9 cellular contexts compared by ENCODE assay signal in genomic region chr16:50354629-50355456, GRCh38. TPM values are rescaled to one million over a fixed set of nuclear protein-coding genes. Genes with fewer than 3 reads are reported as not detected.
DNase-seq lines count a peak whose midpoint lies in the region; ATAC-seq and TF ChIP-seq lines count a peak whose summit lies in the region.
"Had no signal": no experiment of that assay in that cellular context is flagged by ENCODE, and none has a peak within 500 bp of the region (broad histone marks: within the 10 kb centered on the region; RNA-seq: fewer than 3 reads in every experiment).

No MANE protein-coding gene starts in this region.

- intact Hi-C loops in OCI-LY7 (cut with micrococcal nuclease; ENCODE audit: unreplicated experiment) (loop anchor here (1.0 to 5.0 kb wide), 2 partner anchors 90 to 143 kb away; no protein-coding TSS in a partner anchor), thyroid gland (cut with DNase I) (loop anchor here (10.0 kb wide), 1 partner anchor 140 kb away; no protein-coding TSS in a partner anchor)

- H3K4me3 ChIP-seq in OCI-LY7 (ENCODE audit: low read depth, low read length, poor library complexity, severe bottlenecking) (no peak overlapping the region), fibroblast of lung (replicated peaks in 1 of 4; ENCODE audit: control extremely low read depth in 1 of 4, insufficient read depth in 1 of 4, low read depth in 3 of 4, low read length in 4 of 4) (no peak overlapping the region), thyroid gland (replicated peaks in 1 of 3) (no peak overlapping the region)

- no peak for ATAC-seq in omental fat pad (ENCODE audit: low FRiP score)

- peaks cover 32% of the 10 kb centered on the region; the same call in 1 of the 2 replicates for H3K79me2 ChIP-seq in OCI-LY7 (ENCODE audit: insufficient read depth, low read depth, low read length)
- peaks cover 2% of the 10 kb centered on the region for H3K79me2 ChIP-seq in fibroblast of lung (ENCODE audit: control insufficient read depth, insufficient read depth, low read length)

- H2AFZ ChIP-seq in OCI-LY7 (ENCODE audit: low read length), result no peak overlapping the region
- H2AFZ ChIP-seq in fibroblast of lung (ENCODE audit: low read length), result no peak overlapping the region

- POLR2A ChIA-PET in OCI-LY7 (lab: Charles Lee), result interaction anchor here (0.5 to 1.1 kb wide), 4 partner anchors 9 to 179 kb away, joined by 3 to 4 read pairs (median 3); no protein-coding TSS in a partner anchor

- H3K9me2 ChIP-seq in OCI-LY7 (ENCODE audit: insufficient read depth, low read length), result no peaks in the 10 kb centered on the region

- no peak overlapping the region for H3K9ac ChIP-seq in fibroblast of lung (ENCODE audit: insufficient read depth, low read length)

- H3K27ac ChIP-seq in OCI-LY7 (ENCODE audit: low read depth, low read length, poor library complexity, severe bottlenecking) (no peak overlapping the region), fibroblast of lung (ENCODE audit: insufficient read depth, low read length) (no peak overlapping the region), thyroid gland (no peak overlapping the region)

- TF ChIP-seq CTCF in OCI-LY7 (conservative IDR thresholded peaks at IDR 0.05; ENCODE audit: low read length), result peak; percentile 94
- peak; percentile 33 to 57 for TF ChIP-seq CTCF in fibroblast of lung (conservative IDR thresholded peaks at IDR 0.05 in 1 of 2, IDR thresholded peaks at IDR 0.05 in 1 of 2; ENCODE audit: low read depth in 1 of 2, low read length in 2 of 2)
- peak in 4 of 6 experiments; percentile 37 to 65 (median 58) for TF ChIP-seq CTCF in thyroid gland (IDR thresholded peaks at IDR 0.05)
- TF ChIP-seq CTCF in omental fat pad (IDR thresholded peaks at IDR 0.05), result no peak

- H3K4me1 ChIP-seq in OCI-LY7 (ENCODE audit: insufficient read depth, low read length, poor library complexity, severe bottlenecking), result no peaks in the 10 kb centered on the region
- H3K4me1 ChIP-seq in fibroblast of lung (ENCODE audit: control insufficient read depth, extremely low read depth, insufficient read depth, low read length), result no peaks in the 10 kb centered on the region
- peaks cover 0 to 3% of the 10 kb centered on the region in 2 donors for H3K4me1 ChIP-seq in thyroid gland

- CTCF ChIA-PET in OCI-LY7 (lab: Charles Lee; ENCODE audit: unreplicated experiment), result no interaction called here

- H3K4me2 ChIP-seq in OCI-LY7 (ENCODE audit: low read length), result no peak overlapping the region
- H3K4me2 ChIP-seq in fibroblast of lung (ENCODE audit: extremely low read depth, insufficient read depth, low read length), result no peak overlapping the region

- H4K20me1 ChIP-seq in OCI-LY7 (ENCODE audit: insufficient read depth, low read length) (peaks cover 9% of the 10 kb centered on the region), fibroblast of lung (ENCODE audit: control insufficient read depth, extremely low read depth, insufficient read depth, low read length) (no peaks in the 10 kb centered on the region)

- H3K36me3 ChIP-seq in OCI-LY7 (ENCODE audit: insufficient read depth, low read length), result peaks cover 96% of the 10 kb centered on the region
- peaks cover 7% of the 10 kb centered on the region for H3K36me3 ChIP-seq in fibroblast of lung (ENCODE audit: control insufficient read depth, insufficient read depth, low read length)
- H3K36me3 ChIP-seq in thyroid gland, result peaks cover 0 to 12% of the 10 kb centered on the region in 2 donors

- no peak for TF ChIP-seq POLR2A in thyroid gland (IDR thresholded peaks at IDR 0.05)

- no peaks in the 10 kb centered on the region for H3K9me3 ChIP-seq in OCI-LY7 (ENCODE audit: low read length)
- H3K9me3 ChIP-seq in fibroblast of lung (ENCODE audit: control insufficient read depth, insufficient read depth, low read depth, low read length), result no peaks in the 10 kb centered on the region
- H3K9me3 ChIP-seq in thyroid gland, result no peaks in the 10 kb centered on the region

- H3K27me3 ChIP-seq in fibroblast of lung (ENCODE audit: control insufficient read depth, insufficient read depth, low read length), result no peaks in the 10 kb centered on the region
- H3K27me3 ChIP-seq in thyroid gland, result no peaks in the 10 kb centered on the region

- WGBS in thyroid gland, 2 donors, result 76% methylated on average over 11 of the region's 11 CpGs

- DNase-seq in SKM-1 treated with dmso at 0.1 percent for 144 hours (lab: John Stamatoyannopoulos, UW; ENCODE audit: unreplicated experiment), result peak; percentile 14
- DNase-seq in SKM-1 (lab: John Stamatoyannopoulos, UW; ENCODE audit: unreplicated experiment), result no peak
- DNase-seq in OCI-LY7 (ENCODE audit: low spot score), result peak; percentile 56
- peak in 1 of 2 donors; percentile 53 for DNase-seq in fibroblast of lung (ENCODE audit: low read depth in 2 of 2)
- DNase-seq in thyroid gland, result no peak
- no peak for DNase-seq in NCI-H345 (lab: John Stamatoyannopoulos, UW)
- DNase-seq in omental fat pad (ENCODE audit: low spot score), result no peak
- no peak for DNase-seq in A172 (ENCODE audit: low spot score)
- DNase-seq: GDM1 had no signal

- no TSS peak for BruUV-seq in OCI-LY7 (replicated peaks; lab: Mats Ljungman, UMichigan)

RNA-seq across cellular contexts. Expression of gene BRD7, which starts 13.9 kb away (rescaled TPM):
- 78.5 and 90.0 TPM in 2 replicates for total RNA-seq in OCI-LY7 (2014; rRNA removed; shearing (Covaris generic))
- total RNA-seq in OCI-LY7 (2022) (105 and 106 TPM in 2 replicates), fibroblast of lung (39.3 and 50.0 TPM in 2 replicates), thyroid gland (10 to 100 TPM; 41.4 to 56.0 (median 46.8) TPM), omental fat pad (10 to 100 TPM; 29.9 to 41.2 (median 38.9) TPM)
- 51.5 and 53.4 TPM in 2 replicates for polyA plus RNA-seq in fibroblast of lung
- polyA plus RNA-seq in fibroblast of lung (2012), result 38.5 and 42.8 TPM in 2 replicates
- polyA minus RNA-seq in fibroblast of lung (ENCODE audit: low replicate concordance), result 8.5 and 23.7 TPM in 2 replicates
- total RNA-seq in A172 (2014; rRNA removed; shearing (Covaris generic)), result 82.0 and 98.3 TPM in 2 replicates

Comparison
In these comparisons a context has a peak if more than half of its experiments do, and no peak if none do; other contexts are left out.
1. DNase-seq: peak in SKM-1 treated with dmso at 0.1 percent for 144 hours (single experiment) and OCI-LY7 (single experiment); none in SKM-1 (single experiment), thyroid gland (0 of 2), NCI-H345 (single experiment), omental fat pad (single experiment) and A172 (single experiment).
2. CTCF ChIP-seq: peak in OCI-LY7 (single experiment), fibroblast of lung (2 of 2) and thyroid gland (4 of 6); none in omental fat pad (0 of 3).